In the genomic region with DNA sequence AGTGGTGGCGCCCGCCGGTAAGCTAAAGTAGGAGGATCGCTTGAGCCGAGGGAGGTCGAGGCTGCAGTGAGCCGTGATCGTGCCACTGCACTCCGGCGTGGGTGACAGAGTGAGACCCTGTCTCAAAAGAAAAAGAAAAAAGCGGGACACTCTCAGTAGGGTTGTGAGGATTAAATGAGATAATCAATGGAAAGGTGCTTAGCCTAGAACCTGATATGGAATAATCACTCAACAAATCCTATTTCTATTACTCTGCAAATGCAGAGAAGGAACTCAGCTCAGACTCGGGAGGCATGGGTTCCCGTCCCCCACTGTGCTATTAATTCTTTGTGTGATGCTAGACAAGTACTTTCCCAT, we compare ENCODE assay signal across 8 cellular contexts. TPM values are rescaled to one million over a fixed set of nuclear protein-coding genes. Genes with fewer than 3 reads are reported as not detected.
DNase-seq lines count a peak whose midpoint lies in the region; ATAC-seq and TF ChIP-seq lines count a peak whose summit lies in the region.

No MANE protein-coding gene starts in this region.

- peak overlapping the region; percentile 76; the same call in 1 of the 2 replicates for H3K9ac ChIP-seq in ES-I3 (ENCODE audit: low read depth, low read length)

- H3K27ac ChIP-seq in foreskin keratinocyte = peak overlapping the region; percentile 86

- no peaks in the 10 kb centered on the region for H3K36me3 ChIP-seq in ES-I3 (ENCODE audit: insufficient read depth, low read length)

- peaks cover 14% of the 10 kb centered on the region for H3K4me1 ChIP-seq in ES-I3 (ENCODE audit: insufficient read depth, low read length)
- H3K4me1 ChIP-seq in foreskin keratinocyte = peaks cover 25% of the 10 kb centered on the region

- no peaks in the 10 kb centered on the region for H3K36me3 Mint-ChIP-seq in activated CD4-positive, alpha-beta memory T cell treated with anti-CD3 and anti-CD28 coated beads for 36 hours

- no peaks in the 10 kb centered on the region for H3K9me3 Mint-ChIP-seq in activated CD4-positive, alpha-beta memory T cell treated with anti-CD3 and anti-CD28 coated beads for 36 hours

- ATAC-seq in foreskin keratinocyte (no peak), HG02798 (IDR thresholded peaks at IDR 0.05; ENCODE audit: poor library complexity, unreplicated experiment) (no peak), left lobe of liver (no peak)

- H3K4me1 Mint-ChIP-seq in activated CD4-positive, alpha-beta memory T cell treated with anti-CD3 and anti-CD28 coated beads for 36 hours (ENCODE audit: low read depth) = peaks cover 25% of the 10 kb centered on the region

- no peak for DNase-seq in activated CD4-positive, alpha-beta memory T cell treated with anti-CD3 and anti-CD28 coated beads for 36 hours
- no peak for DNase-seq in foreskin keratinocyte
- DNase-seq in skeletal muscle cell (ENCODE audit: low read depth) = no peak
- no peak for DNase-seq in NOMO-1 treated with DMSO at 0.1 percent for 48 hours (lab: John Stamatoyannopoulos, UW; ENCODE audit: unreplicated experiment)
- no peak for DNase-seq in left lobe of liver (ENCODE audit: low spot score)
- DNase-seq in globus pallidus (ENCODE audit: low spot score) = no peak

- H3K27me3 ChIP-seq in foreskin keratinocyte = no peaks in the 10 kb centered on the region

- H3K4me3 ChIP-seq in skeletal muscle cell (ENCODE audit: low read depth, low read length) = peak overlapping the region; percentile 83

- no peak for TF ChIP-seq CTCF in foreskin keratinocyte (conservative IDR thresholded peaks at IDR 0.05)

- intact Hi-C loops in activated CD4-positive, alpha-beta memory T cell treated with anti-CD3 and anti-CD28 coated beads for 36 hours (cut with micrococcal nuclease) = loop anchor here (2.0 kb wide), 2 partner anchors 20 to 66 kb away; no protein-coding TSS in a partner anchor

- H3K4me3 Mint-ChIP-seq in activated CD4-positive, alpha-beta memory T cell treated with anti-CD3 and anti-CD28 coated beads for 36 hours = peak overlapping the region; percentile 96

- CTCF ChIA-PET in activated CD4-positive, alpha-beta memory T cell treated with anti-CD3 and anti-CD28 coated beads for 36 hours (lab: Charles Lee) = interaction anchor here (2.0 to 3.2 kb wide), 3 partner anchors 10 to 70 kb away, joined by 6 to 20 read pairs (median 13); no protein-coding TSS in a partner anchor

- no peaks in the 10 kb centered on the region for H3K9me3 ChIP-seq in ES-I3 (ENCODE audit: control insufficient read depth, insufficient read depth, low read length)

- H3K27me3 Mint-ChIP-seq in activated CD4-positive, alpha-beta memory T cell treated with anti-CD3 and anti-CD28 coated beads for 36 hours = no peaks in the 10 kb centered on the region

- no peak overlapping the region for H3K27ac Mint-ChIP-seq in activated CD4-positive, alpha-beta memory T cell treated with anti-CD3 and anti-CD28 coated beads for 36 hours

- POLR2A ChIA-PET in activated CD4-positive, alpha-beta memory T cell treated with anti-CD3 and anti-CD28 coated beads for 36 hours (lab: Charles Lee) = interaction anchor here (0.6 to 3.1 kb wide), 7 partner anchors 9 to 177 kb away, joined by 3 to 14 read pairs (median 6); a partner anchor contains a TSS

RNA-seq across cellular contexts. Expression of a gene that starts 0.5 kb away (rescaled TPM):
- 10 to 100 TPM; 19.0 to 21.2 TPM for total RNA-seq in activated CD4-positive, alpha-beta memory T cell treated with anti-CD3 and anti-CD28 coated beads for 36 hours
- total RNA-seq in foreskin keratinocyte (57.9 and 60.7 TPM in 2 replicates), left lobe of liver (5.6 TPM)
- 11.4 and 12.8 TPM in 2 replicates for polyA plus RNA-seq in foreskin keratinocyte

RNA-seq across cellular contexts. Expression of a gene that starts 48.1 kb away (rescaled TPM):
- not detected for total RNA-seq in activated CD4-positive, alpha-beta memory T cell treated with anti-CD3 and anti-CD28 coated beads for 36 hours
- total RNA-seq in foreskin keratinocyte = 0.14 and 0.24 TPM in 2 replicates
- polyA plus RNA-seq in foreskin keratinocyte = 0.09 and 0.11 TPM in 2 replicates
- total RNA-seq in left lobe of liver = not detected
